In the genomic region with DNA sequence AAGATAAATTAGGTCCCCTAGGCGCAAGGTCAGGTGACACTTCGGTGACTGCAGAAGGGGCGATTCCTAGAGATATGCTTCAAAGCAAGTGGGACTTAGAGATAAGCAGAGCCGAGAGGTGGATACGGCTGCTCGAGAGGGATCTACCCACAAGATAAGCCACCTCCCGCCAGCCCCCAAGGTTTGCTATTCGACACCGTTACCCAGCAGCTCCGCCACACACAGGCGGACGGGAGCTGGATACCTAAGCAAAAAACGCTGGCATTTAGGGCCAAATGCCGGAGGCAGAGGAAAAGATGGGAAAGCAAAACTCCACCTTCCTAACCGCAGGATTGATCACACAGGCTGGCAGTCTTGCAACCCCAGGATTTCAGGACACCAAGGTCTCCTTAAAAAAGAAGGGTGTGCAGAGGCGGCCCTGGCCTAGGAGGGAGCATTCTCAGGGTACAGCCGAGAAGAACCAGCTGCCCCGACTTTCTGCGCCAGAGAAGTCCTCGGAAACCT, we compare ENCODE assay signal across 1 cellular context.
TF ChIP-seq lines count a peak whose summit lies in the region.

No MANE protein-coding gene starts in this region.

TF ChIP-seq in GM23338, 12 proteins besides CTCF, POLR2A, EP300 and RAD21:
- TF ChIP-seq, protein P1, sequence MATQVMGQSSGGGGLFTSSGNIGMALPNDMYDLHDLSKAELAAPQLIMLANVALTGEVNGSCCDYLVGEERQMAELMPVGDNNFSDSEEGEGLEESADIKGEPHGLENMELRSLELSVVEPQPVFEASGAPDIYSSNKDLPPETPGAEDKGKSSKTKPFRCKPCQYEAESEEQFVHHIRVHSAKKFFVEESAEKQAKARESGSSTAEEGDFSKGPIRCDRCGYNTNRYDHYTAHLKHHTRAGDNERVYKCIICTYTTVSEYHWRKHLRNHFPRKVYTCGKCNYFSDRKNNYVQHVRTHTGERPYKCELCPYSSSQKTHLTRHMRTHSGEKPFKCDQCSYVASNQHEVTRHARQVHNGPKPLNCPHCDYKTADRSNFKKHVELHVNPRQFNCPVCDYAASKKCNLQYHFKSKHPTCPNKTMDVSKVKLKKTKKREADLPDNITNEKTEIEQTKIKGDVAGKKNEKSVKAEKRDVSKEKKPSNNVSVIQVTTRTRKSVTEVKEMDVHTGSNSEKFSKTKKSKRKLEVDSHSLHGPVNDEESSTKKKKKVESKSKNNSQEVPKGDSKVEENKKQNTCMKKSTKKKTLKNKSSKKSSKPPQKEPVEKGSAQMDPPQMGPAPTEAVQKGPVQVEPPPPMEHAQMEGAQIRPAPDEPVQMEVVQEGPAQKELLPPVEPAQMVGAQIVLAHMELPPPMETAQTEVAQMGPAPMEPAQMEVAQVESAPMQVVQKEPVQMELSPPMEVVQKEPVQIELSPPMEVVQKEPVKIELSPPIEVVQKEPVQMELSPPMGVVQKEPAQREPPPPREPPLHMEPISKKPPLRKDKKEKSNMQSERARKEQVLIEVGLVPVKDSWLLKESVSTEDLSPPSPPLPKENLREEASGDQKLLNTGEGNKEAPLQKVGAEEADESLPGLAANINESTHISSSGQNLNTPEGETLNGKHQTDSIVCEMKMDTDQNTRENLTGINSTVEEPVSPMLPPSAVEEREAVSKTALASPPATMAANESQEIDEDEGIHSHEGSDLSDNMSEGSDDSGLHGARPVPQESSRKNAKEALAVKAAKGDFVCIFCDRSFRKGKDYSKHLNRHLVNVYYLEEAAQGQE (IDR thresholded peaks at IDR 0.05; ENCODE audit: unreplicated experiment): no peak
- TF ChIP-seq STAT1 (IDR thresholded peaks at IDR 0.05; ENCODE audit: unreplicated experiment) (no peak), POLR2AphosphoS5 (IDR thresholded peaks at IDR 0.05; ENCODE audit: low read depth) (no peak), EZH2phosphoT487 (IDR thresholded peaks at IDR 0.05; ENCODE audit: unreplicated experiment) (no peak)
- TF ChIP-seq, protein P2, sequence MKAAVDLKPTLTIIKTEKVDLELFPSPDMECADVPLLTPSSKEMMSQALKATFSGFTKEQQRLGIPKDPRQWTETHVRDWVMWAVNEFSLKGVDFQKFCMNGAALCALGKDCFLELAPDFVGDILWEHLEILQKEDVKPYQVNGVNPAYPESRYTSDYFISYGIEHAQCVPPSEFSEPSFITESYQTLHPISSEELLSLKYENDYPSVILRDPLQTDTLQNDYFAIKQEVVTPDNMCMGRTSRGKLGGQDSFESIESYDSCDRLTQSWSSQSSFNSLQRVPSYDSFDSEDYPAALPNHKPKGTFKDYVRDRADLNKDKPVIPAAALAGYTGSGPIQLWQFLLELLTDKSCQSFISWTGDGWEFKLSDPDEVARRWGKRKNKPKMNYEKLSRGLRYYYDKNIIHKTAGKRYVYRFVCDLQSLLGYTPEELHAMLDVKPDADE (IDR thresholded peaks at IDR 0.05): no peak
